In the genomic region with DNA sequence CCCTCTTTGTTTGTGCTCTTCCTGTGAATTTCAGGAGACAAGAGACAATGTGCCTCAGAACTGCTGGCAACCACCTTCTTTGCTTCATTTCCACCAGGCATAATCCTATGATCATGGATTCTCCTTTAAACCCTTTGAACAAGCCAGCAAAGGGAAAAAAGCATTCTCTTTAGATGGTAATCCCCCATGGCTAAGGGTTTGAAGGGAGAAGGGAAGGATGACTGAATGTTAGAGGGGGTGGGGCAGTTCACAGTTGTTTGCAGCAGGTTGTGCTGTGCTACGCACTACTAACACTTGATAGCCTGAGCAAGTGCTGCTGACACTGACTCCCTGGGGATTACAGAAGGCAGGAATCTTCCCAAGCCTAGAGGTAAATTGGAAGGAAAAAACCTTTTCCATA, we compare ENCODE assay signal across 27 cellular contexts.
"Had no signal": no experiment of that assay in that cellular context is flagged by ENCODE, and none has a peak within 500 bp of the region (broad histone marks: within the 10 kb centered on the region; RNA-seq: fewer than 3 reads in every experiment).

No MANE protein-coding gene starts in this region.

- H3K36me3 ChIP-seq: lower lobe of right lung, stomach, suprapubic skin, tibial nerve had no signal

- H3K36me3 Mint-ChIP-seq: activated CD8-positive, alpha-beta memory T cell treated with anti-CD3 and anti-CD28 coated beads, Interleukin-2, amount 10 ng/mL, durations not matched to agents 7 days and 5 days; activated naive CD4-positive, alpha-beta T cell treated with anti-CD3 and anti-CD28 coated beads, Interleukin-2, amount 10 ng/mL, durations not matched to agents 7 days and 5 days; naive B cell; stimulated activated memory B cell treated with anti-CD40 and anti-IgM and Interleukin-4, amounts not matched to agents 10 μg/mL and 1 μg/mL and 100 μg/mL, for 72 hours had no signal

- H3K4me1 ChIP-seq: body of pancreas, lower lobe of right lung, stomach, suprapubic skin, tibial nerve had no signal

- H3K4me2 ChIP-seq: hepatocyte had no signal

- H3K4me3 Mint-ChIP-seq: activated CD4-positive, alpha-beta T cell treated with anti-CD3 and anti-CD28 coated beads, Interleukin-2, amount 10 ng/mL, durations not matched to agents 24 days and 14 days; activated CD8-positive, alpha-beta memory T cell treated with anti-CD3 and anti-CD28 coated beads, Interleukin-2, amount 10 ng/mL, durations not matched to agents 7 days and 5 days; activated CD8-positive, alpha-beta T cell treated with anti-CD3 and anti-CD28 coated beads for 36 hours; activated naive CD4-positive, alpha-beta T cell treated with anti-CD3 and anti-CD28 coated beads, Interleukin-2, amount 10 ng/mL, durations not matched to agents 7 days and 5 days; activated naive CD8-positive, alpha-beta T cell treated with anti-CD3 and anti-CD28 coated beads, Interleukin-2, amount 50 U/mL, for 24 hours; naive B cell; neural crest cell; stimulated activated memory B cell treated with anti-CD40 and anti-IgM and Interleukin-4, amounts not matched to agents 10 μg/mL and 1 μg/mL and 100 μg/mL, for 72 hours had no signal

- H3K4me1 Mint-ChIP-seq: activated CD4-positive, alpha-beta T cell treated with anti-CD3 and anti-CD28 coated beads, Interleukin-2, amount 10 ng/mL, durations not matched to agents 24 days and 14 days; activated CD8-positive, alpha-beta memory T cell treated with anti-CD3 and anti-CD28 coated beads, Interleukin-2, amount 10 ng/mL, durations not matched to agents 7 days and 5 days; activated naive CD4-positive, alpha-beta T cell treated with anti-CD3 and anti-CD28 coated beads, Interleukin-2, amount 10 ng/mL, durations not matched to agents 7 days and 5 days; activated naive CD8-positive, alpha-beta T cell treated with anti-CD3 and anti-CD28 coated beads, Interleukin-2, amount 50 U/mL, for 24 hours; naive B cell; neural crest cell; stimulated activated memory B cell treated with anti-CD40 and anti-IgM and Interleukin-4, amounts not matched to agents 10 μg/mL and 1 μg/mL and 100 μg/mL, for 72 hours had no signal

- H3K27me3 Mint-ChIP-seq: activated CD4-positive, alpha-beta T cell treated with anti-CD3 and anti-CD28 coated beads, Interleukin-2, amount 10 ng/mL, durations not matched to agents 24 days and 14 days; activated CD8-positive, alpha-beta memory T cell treated with anti-CD3 and anti-CD28 coated beads, Interleukin-2, amount 10 ng/mL, durations not matched to agents 7 days and 5 days; activated CD8-positive, alpha-beta T cell treated with anti-CD3 and anti-CD28 coated beads for 36 hours; activated naive CD4-positive, alpha-beta T cell treated with anti-CD3 and anti-CD28 coated beads, Interleukin-2, amount 10 ng/mL, durations not matched to agents 7 days and 5 days; activated naive CD8-positive, alpha-beta T cell treated with anti-CD3 and anti-CD28 coated beads, Interleukin-2, amount 50 U/mL, for 24 hours; naive B cell; stimulated activated memory B cell treated with anti-CD40 and anti-IgM and Interleukin-4, amounts not matched to agents 10 μg/mL and 1 μg/mL and 100 μg/mL, for 72 hours had no signal

- ATAC-seq: activated CD4-positive, CD25-positive, alpha-beta regulatory T cell treated with anti-CD3 and anti-CD28 coated beads, Interleukin-2, amount 50 U/mL, for 24 hours; activated CD8-positive, alpha-beta memory T cell treated with anti-CD3 and anti-CD28 coated beads, Interleukin-2, amount 10 ng/mL, durations not matched to agents 7 days and 5 days; activated CD8-positive, alpha-beta T cell treated with anti-CD3 and anti-CD28 coated beads for 36 hours; activated naive CD8-positive, alpha-beta T cell treated with anti-CD3 and anti-CD28 coated beads, Interleukin-2, amount 50 U/mL, for 24 hours; body of pancreas; esophagus mucosa; left lobe of liver; lower lobe of right lung; sciatic nerve; stimulated activated memory B cell treated with anti-CD40 and anti-IgM and Interleukin-4, amounts not matched to agents 10 μg/mL and 1 μg/mL and 100 μg/mL, for 72 hours had no signal

- DNase-seq: activated CD4-positive, alpha-beta T cell treated with anti-CD3 and anti-CD28 coated beads, Interleukin-2, amount 10 ng/mL, durations not matched to agents 24 days and 14 days; activated CD8-positive, alpha-beta memory T cell treated with anti-CD3 and anti-CD28 coated beads, Interleukin-2, amount 10 ng/mL, durations not matched to agents 7 days and 5 days; activated CD8-positive, alpha-beta T cell treated with anti-CD3 and anti-CD28 coated beads for 36 hours; activated effector memory CD4-positive, alpha-beta T cell treated with anti-CD3 and anti-CD28 coated beads, Interleukin-2, amount 50 U/mL, for 16 hours; activated naive CD4-positive, alpha-beta T cell treated with anti-CD3 and anti-CD28 coated beads, Interleukin-2, amount 10 ng/mL, durations not matched to agents 7 days and 5 days; activated naive CD8-positive, alpha-beta T cell treated with anti-CD3 and anti-CD28 coated beads, Interleukin-2, amount 50 U/mL, for 24 hours; activated T-cell treated with anti-CD3 and anti-CD28 coated beads for 4 hours; anterior cingulate cortex; body of pancreas; effector CD8-positive, alpha-beta T cell; foreskin melanocyte; kidney; lower lobe of right lung; naive B cell; small intestine; stimulated activated CD4-positive, alpha-beta T cell treated with anti-CD3 and anti-CD28 coated beads, Interleukin-2, amount 100 ng/mL, for 24 hours; stomach; T-helper 2 cell had no signal

- H3K9me3 ChIP-seq: body of pancreas, lower lobe of right lung had no signal

- H3K27me3 ChIP-seq: body of pancreas, hepatocyte, stomach, suprapubic skin, tibial nerve had no signal

- H2AFZ ChIP-seq: hepatocyte had no signal

- H3K27ac Mint-ChIP-seq: activated CD4-positive, alpha-beta T cell treated with anti-CD3 and anti-CD28 coated beads, Interleukin-2, amount 10 ng/mL, durations not matched to agents 24 days and 14 days; activated CD8-positive, alpha-beta memory T cell treated with anti-CD3 and anti-CD28 coated beads, Interleukin-2, amount 10 ng/mL, durations not matched to agents 7 days and 5 days; activated CD8-positive, alpha-beta T cell treated with anti-CD3 and anti-CD28 coated beads for 36 hours; activated naive CD4-positive, alpha-beta T cell treated with anti-CD3 and anti-CD28 coated beads, Interleukin-2, amount 10 ng/mL, durations not matched to agents 7 days and 5 days; activated naive CD8-positive, alpha-beta T cell treated with anti-CD3 and anti-CD28 coated beads, Interleukin-2, amount 50 U/mL, for 24 hours; stimulated activated memory B cell treated with anti-CD40 and anti-IgM and Interleukin-4, amounts not matched to agents 10 μg/mL and 1 μg/mL and 100 μg/mL, for 72 hours had no signal

- H3K79me2 ChIP-seq: hepatocyte had no signal

- H3K4me3 ChIP-seq: body of pancreas, hepatocyte, lower lobe of right lung, stomach, suprapubic skin, tibial nerve had no signal

- H3K27ac ChIP-seq: body of pancreas, hepatocyte, lower lobe of right lung, stomach, suprapubic skin, tibial nerve had no signal

- FAIRE-seq: kidney, small intestine had no signal
